Comparison of ENCODE assay signal across 13 cellular contexts in the genomic region with DNA sequence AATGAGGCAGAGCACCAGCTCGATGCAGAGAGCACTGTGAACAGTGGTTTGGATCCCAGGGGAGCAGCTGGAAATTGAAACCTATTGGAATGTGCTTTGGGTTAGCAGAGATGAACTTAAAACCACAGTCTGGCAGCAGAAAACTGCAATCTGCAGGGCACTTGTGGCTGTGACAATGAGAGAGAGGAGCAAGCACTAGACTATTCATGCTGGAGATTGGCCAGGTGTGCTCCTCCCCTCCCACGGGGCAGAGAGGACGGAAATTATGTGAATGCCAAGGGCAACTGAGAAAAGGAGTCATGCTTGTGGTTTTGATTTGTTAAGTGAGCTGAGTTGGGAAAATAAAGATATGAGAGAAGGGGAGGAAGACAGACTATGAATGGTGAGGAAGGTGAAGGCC. TPM values are rescaled to one million over a fixed set of nuclear protein-coding genes. Genes with fewer than 3 reads are reported as not detected.
A peak's percentile ranks its signal among the peaks of the same experiment; 100 is the strongest.
DNase-seq lines count a peak whose midpoint lies in the region; ATAC-seq and TF ChIP-seq lines count a peak whose summit lies in the region.
"Had no signal": no experiment of that assay in that cellular context is flagged by ENCODE, and none has a peak within 500 bp of the region (broad histone marks: within the 10 kb centered on the region; RNA-seq: fewer than 3 reads in every experiment).

No MANE protein-coding gene starts in this region.

- H3K9me3 ChIP-seq in mammary epithelial cell (replicated peaks; ENCODE audit: insufficient read depth, low read length) (no peaks in the 10 kb centered on the region), ovary (no peaks in the 10 kb centered on the region)
- H3K9me3 ChIP-seq: esophagus muscularis mucosa, lower lobe of right lung, psoas muscle had no signal

- H3K79me2 ChIP-seq in mammary epithelial cell (ENCODE audit: insufficient read depth, low read length), result no peaks in the 10 kb centered on the region

- TF ChIP-seq POLR2A in ovary (IDR thresholded peaks at IDR 0.05), result no peak

- no peaks in the 10 kb centered on the region for H4K20me1 ChIP-seq in mammary epithelial cell (ENCODE audit: insufficient read depth, low read length)

- TF ChIP-seq CTCF in mammary epithelial cell (conservative IDR thresholded peaks at IDR 0.05 in 1 of 2, IDR thresholded peaks at IDR 0.05 in 1 of 2; ENCODE audit: extremely low read depth in 1 of 2, insufficient read depth in 1 of 2, low read depth in 1 of 2, low read length in 2 of 2), result no peak
- no peak for TF ChIP-seq CTCF in ovary (IDR thresholded peaks at IDR 0.05)

- no peak for TF ChIP-seq EP300 in ovary (IDR thresholded peaks at IDR 0.05)

- H3K4me3 ChIP-seq in mammary epithelial cell (replicated peaks in 1 of 3; ENCODE audit: insufficient read depth in 1 of 3, low read depth in 2 of 3, low read length in 3 of 3) (no peak overlapping the region), ovary (no peak overlapping the region)
- H3K4me3 ChIP-seq: esophagus muscularis mucosa, lower lobe of right lung, psoas muscle had no signal

- DNase-seq in NCI-H510A treated with DMSO at 0.1 percent for 48 hours (lab: John Stamatoyannopoulos, UW) (peak; percentile 16), NCI-H510A (lab: John Stamatoyannopoulos, UW) (no peak), M059J (ENCODE audit: low read depth) (peak; percentile 94), mammary epithelial cell (peak; percentile 94), ovary (peak in 3 of 5 donors; percentile 13 to 43 (median 25)), activated gamma-delta T cell (lab: John Stamatoyannopoulos, UW) (no peak), NCI-H2227 treated with DMSO at 0.1 percent for 48 hours (lab: John Stamatoyannopoulos, UW) (no peak)
- DNase-seq: 8988T; activated naive CD8-positive, alpha-beta T cell treated with anti-CD3 and anti-CD28 coated beads, Interleukin-2, amount 10 ng/mL, durations not matched to agents 7 days and 5 days; lower lobe of right lung had no signal

- no peak overlapping the region for H3K27ac ChIP-seq in mammary epithelial cell (ENCODE audit: insufficient read depth, low read depth, low read length)
- H3K27ac ChIP-seq in ovary, result no peak overlapping the region
- H3K27ac ChIP-seq: esophagus muscularis mucosa, lower lobe of right lung, psoas muscle had no signal

- intact Hi-C loops in mammary epithelial cell (cut with micrococcal nuclease) (loop anchor here (10.0 kb wide), 1 partner anchor 222 kb away; no protein-coding TSS in a partner anchor), ovary (cut with DNase I) (no loop called here)

- in situ Hi-C loops in mammary epithelial cell (cut with MboI; ENCODE audit: low sequenced_read_pairs in 2 of 2), result no loop called here

- ATAC-seq in HG03457 (IDR thresholded peaks at IDR 0.05; ENCODE audit: unreplicated experiment), result no peak
- ATAC-seq: psoas muscle had no signal

- dilution Hi-C loops in mammary epithelial cell (cut with HindIII; ENCODE audit: low sequenced_read_pairs), result no loop called here

- no peak overlapping the region for H3K9ac ChIP-seq in mammary epithelial cell (ENCODE audit: insufficient read depth, low read length)

- H3K36me3 ChIP-seq in mammary epithelial cell (ENCODE audit: insufficient read depth, low read length) (no peaks in the 10 kb centered on the region), ovary (no peaks in the 10 kb centered on the region)
- H3K36me3 ChIP-seq: esophagus muscularis mucosa, lower lobe of right lung had no signal

- H2AFZ ChIP-seq in mammary epithelial cell (ENCODE audit: low read depth, low read length), result no peak overlapping the region

- 0% methylated on average over 2 of the region's 3 CpGs for WGBS in mammary epithelial cell (ENCODE audit: low coverage, missing lambda C conversion rate)
- 1 to 7% (median 3%) methylated on average over 3 of the region's 3 CpGs for WGBS in ovary, 3 donors

- H3K4me1 ChIP-seq in mammary epithelial cell (ENCODE audit: insufficient read depth, low read length) (peaks cover 21% of the 10 kb centered on the region), ovary (ENCODE audit: insufficient read depth) (peaks cover 4% of the 10 kb centered on the region)
- H3K4me1 ChIP-seq: esophagus muscularis mucosa, lower lobe of right lung, psoas muscle had no signal

- CTCF ChIA-PET in mammary epithelial cell (lab: Charles Lee; ENCODE audit: low non-redundant PET), result no interaction called here

- H3K4me2 ChIP-seq in mammary epithelial cell (ENCODE audit: insufficient read depth, low read depth, low read length), result peak overlapping the region; percentile 51

- H3K27me3 ChIP-seq in mammary epithelial cell (ENCODE audit: insufficient read depth, low read length) (no peaks in the 10 kb centered on the region), ovary (no peaks in the 10 kb centered on the region)
- H3K27me3 ChIP-seq: esophagus muscularis mucosa had no signal

- no TSS peak for BruUV-seq in mammary epithelial cell (replicated peaks; lab: Mats Ljungman, UMichigan)

RNA-seq across cellular contexts. Expression of a gene that starts 38.1 kb away (rescaled TPM):
- not detected in 2 replicates for total RNA-seq in M059J (2014; rRNA removed; shearing (Covaris generic))
- total RNA-seq in mammary epithelial cell (not detected), ovary (10 to 100 TPM in 1 of 7 donors, 1 to 10 TPM in 1, under 1 TPM in 3, not detected in 2; 0.23 to 35.0 (median 0.47) TPM)
- polyA plus RNA-seq in mammary epithelial cell (not detected), ovary (1,000 to 10,000 TPM in 1 of 2 donors, 1 to 10 TPM in 1; 1.4 to 1,514 TPM)
- polyA minus RNA-seq in mammary epithelial cell, result not detected
- total RNA-seq: activated naive CD8-positive, alpha-beta T cell treated with anti-CD3 and anti-CD28 coated beads, Interleukin-2, amount 10 ng/mL, durations not matched to agents 7 days and 5 days; esophagus muscularis mucosa; lower lobe of right lung had no signal
- polyA plus RNA-seq: psoas muscle had no signal

RNA-seq across cellular contexts. Expression of a gene that starts 54.0 kb away (rescaled TPM):
- not detected in 2 replicates for total RNA-seq in M059J (2014; rRNA removed; shearing (Covaris generic))
- under 1 TPM in 1 of 2 donors, not detected in 1; 0.17 TPM for total RNA-seq in mammary epithelial cell
- polyA plus RNA-seq in mammary epithelial cell, result 0.07 TPM
- not detected for polyA minus RNA-seq in mammary epithelial cell
- total RNA-seq in ovary, result not detected
- 10 to 100 TPM in 1 of 2 donors, under 1 TPM in 1; 0.06 to 69.2 TPM for polyA plus RNA-seq in ovary
- total RNA-seq: activated naive CD8-positive, alpha-beta T cell treated with anti-CD3 and anti-CD28 coated beads, Interleukin-2, amount 10 ng/mL, durations not matched to agents 7 days and 5 days; esophagus muscularis mucosa; lower lobe of right lung; psoas muscle had no signal
- polyA plus RNA-seq: psoas muscle had no signal

Comparison
In these comparisons a context has a peak if more than half of its experiments do, and no peak if none do; other contexts are left out.
1. DNase-seq: peak in NCI-H510A treated with DMSO at 0.1 percent for 48 hours (single experiment), M059J (single experiment), mammary epithelial cell (single experiment) and ovary (3 of 5); none in NCI-H510A (single experiment), activated gamma-delta T cell (single experiment) and NCI-H2227 treated with DMSO at 0.1 percent for 48 hours (single experiment).